1 cellular context compared by ENCODE assay signal in genomic region chr9:129406278-129407225, GRCh38.
TF ChIP-seq lines count a peak whose summit lies in the region.

No MANE protein-coding gene starts in this region.

TF ChIP-seq in K562, 482 proteins besides CTCF, POLR2A, EP300 and RAD21 (continued from another document and continues in another):
- TF ChIP-seq, protein P1, sequence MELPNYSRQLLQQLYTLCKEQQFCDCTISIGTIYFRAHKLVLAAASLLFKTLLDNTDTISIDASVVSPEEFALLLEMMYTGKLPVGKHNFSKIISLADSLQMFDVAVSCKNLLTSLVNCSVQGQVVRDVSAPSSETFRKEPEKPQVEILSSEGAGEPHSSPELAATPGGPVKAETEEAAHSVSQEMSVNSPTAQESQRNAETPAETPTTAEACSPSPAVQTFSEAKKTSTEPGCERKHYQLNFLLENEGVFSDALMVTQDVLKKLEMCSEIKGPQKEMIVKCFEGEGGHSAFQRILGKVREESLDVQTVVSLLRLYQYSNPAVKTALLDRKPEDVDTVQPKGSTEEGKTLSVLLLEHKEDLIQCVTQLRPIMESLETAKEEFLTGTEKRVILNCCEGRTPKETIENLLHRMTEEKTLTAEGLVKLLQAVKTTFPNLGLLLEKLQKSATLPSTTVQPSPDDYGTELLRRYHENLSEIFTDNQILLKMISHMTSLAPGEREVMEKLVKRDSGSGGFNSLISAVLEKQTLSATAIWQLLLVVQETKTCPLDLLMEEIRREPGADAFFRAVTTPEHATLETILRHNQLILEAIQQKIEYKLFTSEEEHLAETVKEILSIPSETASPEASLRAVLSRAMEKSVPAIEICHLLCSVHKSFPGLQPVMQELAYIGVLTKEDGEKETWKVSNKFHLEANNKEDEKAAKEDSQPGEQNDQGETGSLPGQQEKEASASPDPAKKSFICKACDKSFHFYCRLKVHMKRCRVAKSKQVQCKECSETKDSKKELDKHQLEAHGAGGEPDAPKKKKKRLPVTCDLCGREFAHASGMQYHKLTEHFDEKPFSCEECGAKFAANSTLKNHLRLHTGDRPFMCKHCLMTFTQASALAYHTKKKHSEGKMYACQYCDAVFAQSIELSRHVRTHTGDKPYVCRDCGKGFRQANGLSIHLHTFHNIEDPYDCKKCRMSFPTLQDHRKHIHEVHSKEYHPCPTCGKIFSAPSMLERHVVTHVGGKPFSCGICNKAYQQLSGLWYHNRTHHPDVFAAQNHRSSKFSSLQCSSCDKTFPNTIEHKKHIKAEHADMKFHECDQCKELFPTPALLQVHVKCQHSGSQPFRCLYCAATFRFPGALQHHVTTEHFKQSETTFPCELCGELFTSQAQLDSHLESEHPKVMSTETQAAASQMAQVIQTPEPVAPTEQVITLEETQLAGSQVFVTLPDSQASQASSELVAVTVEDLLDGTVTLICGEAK (IDR thresholded peaks at IDR 0.05) = peak; percentile 46; the same call in 1 of the 2 replicates
- TF ChIP-seq, protein P1 (CRISPR knock-in tag; IDR thresholded peaks at IDR 0.05) = no peak
- peak; percentile 74; the same call in 1 of the 2 replicates for TF ChIP-seq ESRRA (IDR thresholded peaks at IDR 0.05; ENCODE audit: borderline replicate concordance, low read depth)
- no peak for TF ChIP-seq ZNF778 (CRISPR knock-in tag; IDR thresholded peaks at IDR 0.05)
- TF ChIP-seq TEAD4 (IDR thresholded peaks at IDR 0.05; ENCODE audit: low read length) = no peak; the same call in 1 of the 2 replicates
- no peak for TF ChIP-seq TEAD4 (CRISPR knock-in tag; IDR thresholded peaks at IDR 0.05; ENCODE audit: borderline replicate concordance)
- TF ChIP-seq ZNF121 (CRISPR knock-in tag; conservative IDR thresholded peaks at IDR 0.05) = no peak
- no peak for TF ChIP-seq CHAMP1 (IDR thresholded peaks at IDR 0.05)
- TF ChIP-seq TAF1 (IDR thresholded peaks at IDR 0.05; ENCODE audit: control insufficient read depth, extremely low read depth, insufficient read depth, low read length, severe bottlenecking) = peak; percentile 69
- peak; percentile 48 for TF ChIP-seq TCF3 (CRISPR knock-in tag; IDR thresholded peaks at IDR 0.05)
- TF ChIP-seq TGIF2 (CRISPR knock-in tag; IDR thresholded peaks at IDR 0.05) = no peak
- TF ChIP-seq NCOA1 (IDR thresholded peaks at IDR 0.05; ENCODE audit: low read depth) = peak; percentile 20; the same call in 1 of the 2 replicates
- no peak for TF ChIP-seq STAT6 (CRISPR knock-in tag; IDR thresholded peaks at IDR 0.05)
- 0 out of 2 replicates have a peak, but pooled peaks have one; percentile 53 for TF ChIP-seq CBX5 (IDR thresholded peaks at IDR 0.05; ENCODE audit: borderline replicate concordance, low read depth)
- peak; percentile 14; the same call in 1 of the 2 replicates for TF ChIP-seq ATF3 (IDR thresholded peaks at IDR 0.05)
- no peak for TF ChIP-seq ATF3 (CRISPR knock-in tag; conservative IDR thresholded peaks at IDR 0.05)
- TF ChIP-seq TCF7L2 (IDR thresholded peaks at IDR 0.05; ENCODE audit: low read depth, low read length) = no peak
- TF ChIP-seq SIN3A (IDR thresholded peaks at IDR 0.05; ENCODE audit: borderline replicate concordance in 2 of 2, control insufficient read depth in 1 of 2, low read depth in 2 of 2, low read length in 2 of 2) = peak; percentile 36 to 84; a peak in 2 of 4 replicates
- no peak for TF ChIP-seq EWSR1 (IDR thresholded peaks at IDR 0.05; ENCODE audit: borderline replicate concordance, low read depth, partially characterized antibody)
- TF ChIP-seq ZNF696 (CRISPR knock-in tag; conservative IDR thresholded peaks at IDR 0.05) = 0 out of 2 replicates have a peak, but pooled peaks have one; percentile 17
- TF ChIP-seq PRDM10 (IDR thresholded peaks at IDR 0.05; ENCODE audit: partially characterized antibody) = peak; percentile 64
- peak; percentile 88 to 95 for TF ChIP-seq MAZ (CRISPR knock-in tag; conservative IDR thresholded peaks at IDR 0.05 in 1 of 2, IDR thresholded peaks at IDR 0.05 in 1 of 2)
- TF ChIP-seq, protein P2, sequence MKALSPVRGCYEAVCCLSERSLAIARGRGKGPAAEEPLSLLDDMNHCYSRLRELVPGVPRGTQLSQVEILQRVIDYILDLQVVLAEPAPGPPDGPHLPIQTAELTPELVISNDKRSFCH (CRISPR knock-in tag; IDR thresholded peaks at IDR 0.05) = no peak
- TF ChIP-seq, protein P2 (tag; IDR thresholded peaks at IDR 0.05) = peak; percentile 40; the same call in 1 of the 2 replicates
- TF ChIP-seq, protein P3, sequence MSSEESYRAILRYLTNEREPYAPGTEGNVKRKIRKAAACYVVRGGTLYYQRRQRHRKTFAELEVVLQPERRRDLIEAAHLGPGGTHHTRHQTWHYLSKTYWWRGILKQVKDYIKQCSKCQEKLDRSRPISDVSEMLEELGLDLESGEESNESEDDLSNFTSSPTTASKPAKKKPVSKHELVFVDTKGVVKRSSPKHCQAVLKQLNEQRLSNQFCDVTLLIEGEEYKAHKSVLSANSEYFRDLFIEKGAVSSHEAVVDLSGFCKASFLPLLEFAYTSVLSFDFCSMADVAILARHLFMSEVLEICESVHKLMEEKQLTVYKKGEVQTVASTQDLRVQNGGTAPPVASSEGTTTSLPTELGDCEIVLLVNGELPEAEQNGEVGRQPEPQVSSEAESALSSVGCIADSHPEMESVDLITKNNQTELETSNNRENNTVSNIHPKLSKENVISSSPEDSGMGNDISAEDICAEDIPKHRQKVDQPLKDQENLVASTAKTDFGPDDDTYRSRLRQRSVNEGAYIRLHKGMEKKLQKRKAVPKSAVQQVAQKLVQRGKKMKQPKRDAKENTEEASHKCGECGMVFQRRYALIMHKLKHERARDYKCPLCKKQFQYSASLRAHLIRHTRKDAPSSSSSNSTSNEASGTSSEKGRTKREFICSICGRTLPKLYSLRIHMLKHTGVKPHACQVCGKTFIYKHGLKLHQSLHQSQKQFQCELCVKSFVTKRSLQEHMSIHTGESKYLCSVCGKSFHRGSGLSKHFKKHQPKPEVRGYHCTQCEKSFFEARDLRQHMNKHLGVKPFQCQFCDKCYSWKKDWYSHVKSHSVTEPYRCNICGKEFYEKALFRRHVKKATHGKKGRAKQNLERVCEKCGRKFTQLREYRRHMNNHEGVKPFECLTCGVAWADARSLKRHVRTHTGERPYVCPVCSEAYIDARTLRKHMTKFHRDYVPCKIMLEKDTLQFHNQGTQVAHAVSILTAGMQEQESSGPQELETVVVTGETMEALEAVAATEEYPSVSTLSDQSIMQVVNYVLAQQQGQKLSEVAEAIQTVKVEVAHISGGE (CRISPR knock-in tag; IDR thresholded peaks at IDR 0.05) = peak in 1 of 3 experiments; percentile 63; a peak in 1 of 6 replicates
- TF ChIP-seq ZNF134 (CRISPR knock-in tag; conservative IDR thresholded peaks at IDR 0.05) = no peak; the same call in 1 of the 2 replicates
- TF ChIP-seq SMARCE1 (IDR thresholded peaks at IDR 0.05) = peak; percentile 74
- TF ChIP-seq ELF4 (CRISPR knock-in tag; IDR thresholded peaks at IDR 0.05) = no peak
- peak; percentile 67 for TF ChIP-seq USF1 (CRISPR knock-in tag; IDR thresholded peaks at IDR 0.05)
- TF ChIP-seq SMC3 (conservative IDR thresholded peaks at IDR 0.05; ENCODE audit: insufficient read depth, low read depth, low read length) = 0 out of 2 replicates have a peak, but pooled peaks have one; percentile 10
